In the genomic region with DNA sequence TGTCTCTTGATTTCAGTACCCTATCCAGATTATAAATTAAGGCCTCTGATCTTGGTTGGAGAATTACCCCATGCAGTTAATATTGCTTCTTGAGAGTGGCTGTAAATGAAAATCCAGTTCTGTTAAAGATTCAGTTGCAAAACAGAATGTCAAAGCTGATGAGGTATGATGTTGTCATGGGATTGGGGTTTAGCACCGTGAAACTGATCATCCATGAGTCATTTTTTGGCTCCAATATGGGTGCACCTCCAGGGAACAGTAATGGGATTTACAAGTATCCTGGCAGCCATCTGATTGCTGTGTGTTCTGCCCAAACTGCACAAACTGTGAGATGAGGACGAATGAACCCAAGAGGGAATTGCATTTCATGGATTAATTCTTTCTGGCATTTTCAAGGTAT, we compare ENCODE assay signal across 13 cellular contexts.
DNase-seq lines count a peak whose midpoint lies in the region; ATAC-seq and TF ChIP-seq lines count a peak whose summit lies in the region.
"Had no signal": no experiment of that assay in that cellular context is flagged by ENCODE, and none has a peak within 500 bp of the region (broad histone marks: within the 10 kb centered on the region; RNA-seq: fewer than 3 reads in every experiment).

No MANE protein-coding gene starts in this region.

- no TSS peak for BruUV-seq in mammary epithelial cell (replicated peaks; lab: Mats Ljungman, UMichigan)

- CTCF ChIA-PET in mammary epithelial cell (lab: Charles Lee; ENCODE audit: low non-redundant PET) = no interaction called here

- no peaks in the 10 kb centered on the region for H3K27me3 ChIP-seq in mammary epithelial cell (ENCODE audit: insufficient read depth, low read length)

- intact Hi-C loops in Right ventricle myocardium inferior (cut with DNase I) (loop anchor here (10.0 kb wide), 1 partner anchor 212 kb away; the partner anchor contains the start of gene GAS1), cardiac septum (cut with DNase I) (no loop called here), mammary epithelial cell (cut with micrococcal nuclease) (no loop called here)

- in situ Hi-C loops in mammary epithelial cell (cut with MboI; ENCODE audit: low sequenced_read_pairs in 2 of 2) = no loop called here

- H3K4me1 ChIP-seq in mammary epithelial cell (ENCODE audit: insufficient read depth, low read length) = peaks cover 40% of the 10 kb centered on the region
- H3K4me1 ChIP-seq: parathyroid adenoma had no signal

- DNase-seq in Right ventricle myocardium inferior (ENCODE audit: missing footprints) (no peak), cardiac septum (ENCODE audit: low spot score) (no peak), mammary epithelial cell (peak; percentile 94), kidney glomerular epithelial cell (lab: John Stamatoyannopoulos, UW) (peak; percentile 61), NCI-H2107 treated with DMSO at 0.1 percent for 48 hours (lab: John Stamatoyannopoulos, UW; ENCODE audit: unreplicated experiment) (no peak), NCI-H526 (lab: John Stamatoyannopoulos, UW) (no peak), cortex of kidney (lab: John Stamatoyannopoulos, UW) (no peak)
- no peak for DNase-seq in activated CD4-positive, alpha-beta T cell treated with anti-CD3 and anti-CD28 coated beads, Interleukin-2, amount 50 U/mL, for 48 hours
- DNase-seq: 8988T, kidney, NCI-H2171 had no signal

- WGBS in mammary epithelial cell (ENCODE audit: low coverage, missing lambda C conversion rate) = 0% methylated on average over 2 of the region's 2 CpGs

- TF ChIP-seq CTCF in mammary epithelial cell (conservative IDR thresholded peaks at IDR 0.05 in 1 of 2, IDR thresholded peaks at IDR 0.05 in 1 of 2; ENCODE audit: extremely low read depth in 1 of 2, insufficient read depth in 1 of 2, low read depth in 1 of 2, low read length in 2 of 2) = no peak

- no peaks in the 10 kb centered on the region for H4K20me1 ChIP-seq in mammary epithelial cell (ENCODE audit: insufficient read depth, low read length)

- H3K9me3 ChIP-seq in mammary epithelial cell (replicated peaks; ENCODE audit: insufficient read depth, low read length) = no peaks in the 10 kb centered on the region

- dilution Hi-C loops in mammary epithelial cell (cut with HindIII; ENCODE audit: low sequenced_read_pairs) = no loop called here

- peak overlapping the region; percentile 54 for H3K27ac ChIP-seq in mammary epithelial cell (ENCODE audit: insufficient read depth, low read depth, low read length)
- H3K27ac ChIP-seq: parathyroid adenoma had no signal

- peak; percentile 88 for ATAC-seq in Right ventricle myocardium inferior
- ATAC-seq: K562 had no signal

- peak overlapping the region; percentile 42 for H2AFZ ChIP-seq in mammary epithelial cell (ENCODE audit: low read depth, low read length)
- H2AFZ ChIP-seq: parathyroid adenoma had no signal

- H3K4me2 ChIP-seq in mammary epithelial cell (ENCODE audit: insufficient read depth, low read depth, low read length) = peak overlapping the region; percentile 43

- H3K36me3 ChIP-seq in mammary epithelial cell (ENCODE audit: insufficient read depth, low read length) = no peaks in the 10 kb centered on the region

- H3K9ac ChIP-seq in mammary epithelial cell (ENCODE audit: insufficient read depth, low read length) = peak overlapping the region; percentile 37
- H3K9ac ChIP-seq: parathyroid adenoma had no signal

- H3K79me2 ChIP-seq in mammary epithelial cell (ENCODE audit: insufficient read depth, low read length) = no peaks in the 10 kb centered on the region
- H3K79me2 ChIP-seq: parathyroid adenoma had no signal

- no peak overlapping the region for H3K4me3 ChIP-seq in mammary epithelial cell (replicated peaks in 1 of 3; ENCODE audit: insufficient read depth in 1 of 3, low read depth in 2 of 3, low read length in 3 of 3)
- H3K4me3 ChIP-seq: K562 had no signal

Comparison
In these comparisons a context has a peak if more than half of its experiments do, and no peak if none do; other contexts are left out.
1. DNase-seq: peak in mammary epithelial cell (single experiment) and kidney glomerular epithelial cell (single experiment); none in Right ventricle myocardium inferior (single experiment), cardiac septum (single experiment), NCI-H2107 treated with DMSO at 0.1 percent for 48 hours (single experiment), activated CD4-positive, alpha-beta T cell treated with anti-CD3 and anti-CD28 coated beads, Interleukin-2, amount 50 U/mL, for 48 hours (0 of 2), NCI-H526 (0 of 2) and cortex of kidney (single experiment).